17 cellular contexts compared by ENCODE assay signal in genomic region chr11:72724021-72724561, GRCh38. TPM values are rescaled to one million over a fixed set of nuclear protein-coding genes. Genes with fewer than 3 reads are reported as not detected.
DNase-seq lines count a peak whose midpoint lies in the region; ATAC-seq and TF ChIP-seq lines count a peak whose summit lies in the region.
"Had no signal": no experiment of that assay in that cellular context is flagged by ENCODE, and none has a peak within 500 bp of the region (broad histone marks: within the 10 kb centered on the region; RNA-seq: fewer than 3 reads in every experiment).

No MANE protein-coding gene starts in this region.

- H3K4me3 Mint-ChIP-seq in activated naive CD4-positive, alpha-beta T cell treated with anti-CD3 and anti-CD28 coated beads for 36 hours, result no peak overlapping the region

- no peak overlapping the region for H2BK120ac ChIP-seq in neuronal stem cell (ENCODE audit: low read depth, low read length)

- POLR2A ChIA-PET in RWPE1 (lab: Yijun Ruan, JAX; ENCODE audit: low non-redundant PET), result no interaction called here
- POLR2A ChIA-PET in SK-N-SH (lab: Yijun Ruan, JAX), result no interaction called here

- no peak overlapping the region for H3K4ac ChIP-seq in neuronal stem cell (ENCODE audit: low read length)

- TF ChIP-seq CTCF in RWPE1 (conservative IDR thresholded peaks at IDR 0.05; ENCODE audit: low read depth) (no peak), dorsolateral prefrontal cortex (IDR thresholded peaks at IDR 0.05 in 54 of 56, conservative IDR thresholded peaks at IDR 0.05 in 2 of 56; ENCODE audit: low read depth in 1 of 56, partially characterized antibody in 56 of 56) (no peak), SK-N-SH (IDR thresholded peaks at IDR 0.05) (no peak)

- no peak overlapping the region for H3K14ac ChIP-seq in neuronal stem cell (ENCODE audit: low read length)

- H2AFZ ChIP-seq in neuronal stem cell (ENCODE audit: low read length) (no peak overlapping the region), SK-N-SH (ENCODE audit: low read depth) (no peak overlapping the region)

- intact Hi-C loops in activated naive CD4-positive, alpha-beta T cell treated with anti-CD3 and anti-CD28 coated beads for 36 hours (cut with micrococcal nuclease), result loop anchor here (5.0 to 10.0 kb wide), 2 partner anchors 421 to 518 kb away; partner anchors contain the start of gene FCHSD2
- intact Hi-C loops in dorsolateral prefrontal cortex (cut with DNase I), result loop anchor here (2.0 to 10.0 kb wide), 4 partner anchors 91 to 563 kb away; partner anchors contain the start of gene ATG16L2 (in 1 of the 2)

- peak overlapping the region; percentile 72 for H2BK5ac ChIP-seq in neuronal stem cell (ENCODE audit: low read length)

- H3K9me3 ChIP-seq in neuronal stem cell (replicated peaks in 1 of 2; ENCODE audit: control insufficient read depth in 2 of 2, insufficient read depth in 1 of 2, low read depth in 1 of 2, low read length in 2 of 2) (no peaks in the 10 kb centered on the region), SK-N-SH (no peaks in the 10 kb centered on the region)
- H3K9me3 ChIP-seq: adrenal gland, Peyer's patch, upper lobe of left lung had no signal

- H3K27me3 Mint-ChIP-seq in activated naive CD4-positive, alpha-beta T cell treated with anti-CD3 and anti-CD28 coated beads for 36 hours (ENCODE audit: low read depth), result no peaks in the 10 kb centered on the region

- H2BK12ac ChIP-seq in neuronal stem cell (ENCODE audit: low read length), result no peak overlapping the region

- CTCF ChIA-PET in activated naive CD4-positive, alpha-beta T cell treated with anti-CD3 and anti-CD28 coated beads for 36 hours (lab: Charles Lee), result interaction anchor here (1.0 to 11.6 kb wide), 5 partner anchors 10 to 455 kb away, joined by 3 to 161 read pairs (median 5); partner anchors contain the start of gene STARD10
- CTCF ChIA-PET in RWPE1 (lab: Yijun Ruan, JAX), result interaction anchor here (0.7 to 1.9 kb wide), 4 partner anchors 58 to 461 kb away, joined by 3 to 9 read pairs (median 4); no protein-coding TSS in a partner anchor
- CTCF ChIA-PET in SK-N-SH (lab: Yijun Ruan, JAX), result interaction anchor here (1.1 to 18.2 kb wide), 10 partner anchors 10 to 90 kb away, joined by 3 to 198 read pairs (median 17); partner anchors contain the start of genes ATG16L2 and STARD10

- H3K9ac ChIP-seq in neuronal stem cell (ENCODE audit: low read depth, low read length, poor library complexity), result no peak overlapping the region
- H3K9ac ChIP-seq in SK-N-SH, result no peak overlapping the region

- peaks cover 52% of the 10 kb centered on the region for H3K79me2 ChIP-seq in SK-N-SH (ENCODE audit: insufficient read depth)

- no peak overlapping the region for H3K23ac ChIP-seq in neuronal stem cell (ENCODE audit: low read depth, low read length, poor library complexity)

- H3K9me2 ChIP-seq in SK-N-SH, result no peaks in the 10 kb centered on the region

- TF ChIP-seq EP300 in SK-N-SH (IDR thresholded peaks at IDR 0.05; ENCODE audit: borderline replicate concordance in 1 of 2, low read depth in 1 of 2, low read length in 1 of 2), result no peak

- H3K4me1 Mint-ChIP-seq in activated naive CD4-positive, alpha-beta T cell treated with anti-CD3 and anti-CD28 coated beads for 36 hours (ENCODE audit: low read depth), result peaks cover 37% of the 10 kb centered on the region

- peaks cover 4% of the 10 kb centered on the region; the same call in 1 of the 2 replicates for H4K20me1 ChIP-seq in SK-N-SH (ENCODE audit: insufficient read depth)

- TF ChIP-seq RAD21 in SK-N-SH (IDR thresholded peaks at IDR 0.05; ENCODE audit: low read length), result no peak

- H2AK5ac ChIP-seq in neuronal stem cell (ENCODE audit: low read depth, low read length), result no peak overlapping the region

- no peaks in the 10 kb centered on the region for H3K36me3 ChIP-seq in neuronal stem cell (replicated peaks in 1 of 2; ENCODE audit: control insufficient read depth in 2 of 2, insufficient read depth in 2 of 2, low read length in 2 of 2)
- H3K36me3 ChIP-seq in SK-N-SH (replicated peaks in 1 of 2; ENCODE audit: control insufficient read depth in 1 of 2, insufficient read depth in 2 of 2, low read length in 1 of 2), result no peaks in the 10 kb centered on the region
- H3K36me3 ChIP-seq: Peyer's patch had no signal

- no peak overlapping the region for H3K18ac ChIP-seq in neuronal stem cell (ENCODE audit: low read length)

- H3F3A ChIP-seq in SK-N-SH (replicated peaks; ENCODE audit: insufficient read depth), result peaks cover 2% of the 10 kb centered on the region

- H3K4me3 ChIP-seq in dorsolateral prefrontal cortex (no peak overlapping the region), neuronal stem cell (ENCODE audit: low read length in 2 of 2) (no peak overlapping the region), SK-N-SH (ENCODE audit: low read depth in 2 of 2, low read length in 1 of 2) (no peak overlapping the region)
- H3K4me3 ChIP-seq: adrenal gland, Peyer's patch, upper lobe of left lung had no signal

- H3K4me1 ChIP-seq in neuronal stem cell (ENCODE audit: control insufficient read depth in 2 of 2, insufficient read depth in 1 of 2, low read depth in 1 of 2, low read length in 2 of 2) (peaks cover 4 to 20% of the 10 kb centered on the region in 2 donors), SK-N-SH (ENCODE audit: control insufficient read depth in 1 of 2, insufficient read depth in 2 of 2, low read depth in 1 of 2, low read length in 1 of 2) (peaks cover 13 to 37% of the 10 kb centered on the region in 2 experiments)

- H3K36me3 Mint-ChIP-seq in activated naive CD4-positive, alpha-beta T cell treated with anti-CD3 and anti-CD28 coated beads for 36 hours (ENCODE audit: low read depth), result peaks cover 3% of the 10 kb centered on the region

- peak overlapping the region; percentile 95 for H3K27ac Mint-ChIP-seq in activated naive CD4-positive, alpha-beta T cell treated with anti-CD3 and anti-CD28 coated beads for 36 hours

- no peak for DNase-seq in activated naive CD4-positive, alpha-beta T cell treated with anti-CD3 and anti-CD28 coated beads for 36 hours
- no peak for DNase-seq in activated naive CD4-positive, alpha-beta T cell treated with anti-CD3 and anti-CD28 coated beads, Interleukin-2, amount 50 U/mL, for 16 hours
- DNase-seq in RWPE1 (ENCODE audit: low spot score), result no peak
- no peak for DNase-seq in dorsolateral prefrontal cortex
- no peak for DNase-seq in neuronal stem cell (ENCODE audit: low spot score)
- DNase-seq in SK-N-SH, result no peak
- DNase-seq: activated CD4-positive, alpha-beta T cell treated with anti-CD3 and anti-CD28 coated beads, Interleukin-2, amount 50 U/mL, for 48 hours; DMS53; midbrain; NCI-H1417 treated with DMSO at 0.1 percent for 48 hours; NCI-H510A treated with DMSO at 0.1 percent for 48 hours; stimulated activated CD8-positive, alpha-beta memory T cell treated with anti-CD3 and anti-CD28 coated beads, Interleukin-4, amount 100 ng/mL, for 48 hours had no signal

- H3K4me2 ChIP-seq in neuronal stem cell (ENCODE audit: insufficient read depth, low read length, poor library complexity, severe bottlenecking) (no peak overlapping the region), SK-N-SH (no peak overlapping the region)

- H4K91ac ChIP-seq in neuronal stem cell (ENCODE audit: low read depth, low read length, poor library complexity), result no peak overlapping the region

- H4K8ac ChIP-seq in neuronal stem cell (ENCODE audit: low read depth, low read length), result no peak overlapping the region

- no peaks in the 10 kb centered on the region for H3K79me1 ChIP-seq in neuronal stem cell (ENCODE audit: low read depth, low read length)

- no CpG with 5 or more reads among the region's 5 CpGs for WGBS in neuronal stem cell (ENCODE audit: extremely low coverage in 2 of 2, insufficient read length in 2 of 2, insufficient replicate concordance in 1 of 2), 2 donors
- WGBS in SK-N-SH (ENCODE audit: low lambda C conversion rate), result 95% methylated on average over 3 of the region's 5 CpGs

- H3K9me3 Mint-ChIP-seq in activated naive CD4-positive, alpha-beta T cell treated with anti-CD3 and anti-CD28 coated beads for 36 hours, result no peaks in the 10 kb centered on the region

- H3K27me3 ChIP-seq in dorsolateral prefrontal cortex, result no peaks in the 10 kb centered on the region
- H3K27me3 ChIP-seq in neuronal stem cell (ENCODE audit: control insufficient read depth in 3 of 3, insufficient read depth in 3 of 3, low read depth in 1 of 3, low read length in 3 of 3), result no peaks in the 10 kb centered on the region
- H3K27me3 ChIP-seq in SK-N-SH (ENCODE audit: insufficient read depth), result no peaks in the 10 kb centered on the region
- H3K27me3 ChIP-seq: adrenal gland, Peyer's patch, upper lobe of left lung had no signal

- ATAC-seq in GM21619 (IDR thresholded peaks at IDR 0.05; ENCODE audit: unreplicated experiment) (no peak), HG03045 (IDR thresholded peaks at IDR 0.05; ENCODE audit: unreplicated experiment) (no peak)

- no peak overlapping the region for H2BK15ac ChIP-seq in neuronal stem cell (ENCODE audit: low read length)

- H3K27ac ChIP-seq in RWPE1, result peak overlapping the region; percentile 97
- H3K27ac ChIP-seq in dorsolateral prefrontal cortex, result peak overlapping the region in 44 of 59 donors; percentile 18 to 90 (median 81)
- no peak overlapping the region for H3K27ac ChIP-seq in neuronal stem cell (replicated peaks; ENCODE audit: low read length)
- H3K27ac ChIP-seq in SK-N-SH (ENCODE audit: low read depth in 2 of 2, low read length in 1 of 2), result peak overlapping the region in 1 of 2 experiments; percentile 13; a peak in 1 of 4 replicates

TF ChIP-seq in SK-N-SH, 30 proteins besides CTCF, POLR2A, EP300 and RAD21 (continues in another document):
- no peak for TF ChIP-seq TCF12 (IDR thresholded peaks at IDR 0.05)
- TF ChIP-seq GABPA (IDR thresholded peaks at IDR 0.05; ENCODE audit: low read depth), result no peak

RNA-seq across cellular contexts. Expression of gene ARAP1, which starts 28.1 kb away (rescaled TPM):
- 10 to 100 TPM; 64.7 to 70.1 TPM for total RNA-seq in activated naive CD4-positive, alpha-beta T cell treated with anti-CD3 and anti-CD28 coated beads for 36 hours
- total RNA-seq in dorsolateral prefrontal cortex, result 100 to 1,000 TPM in 8 of 120 experiments, 10 to 100 TPM in 112; 42.2 to 126 (median 68.6) TPM
- polyA plus RNA-seq in neuronal stem cell (2013, experiment 1 of 2), result 15.2 TPM
- 15.9 TPM for polyA plus RNA-seq in neuronal stem cell (2013, experiment 2 of 2)
- 43.4 and 56.6 TPM in 2 replicates for polyA plus RNA-seq in SK-N-SH (2012; rRNA removed)
- 21.6 and 37.3 TPM in 2 replicates for polyA plus RNA-seq in SK-N-SH (2012; cell fraction: cytosol; rRNA removed)
- 118 and 136 TPM in 2 replicates for polyA plus RNA-seq in SK-N-SH (2012; cell fraction: nucleus; rRNA removed)

RNA-seq across cellular contexts. Expression of gene PDE2A, which starts 49.9 kb away (rescaled TPM):
- 1 to 10 TPM in 1 of 2 experiments, under 1 TPM in 1; 0.69 to 1.1 TPM for total RNA-seq in activated naive CD4-positive, alpha-beta T cell treated with anti-CD3 and anti-CD28 coated beads for 36 hours
- 100 to 1,000 TPM in 119 of 120 experiments, 10 to 100 TPM in 1; 92.8 to 412 (median 240) TPM for total RNA-seq in dorsolateral prefrontal cortex
- 1.7 TPM for polyA plus RNA-seq in neuronal stem cell (2013, experiment 1 of 2)
- polyA plus RNA-seq in neuronal stem cell (2013, experiment 2 of 2), result 1.7 TPM
- 0.32 and 0.43 TPM in 2 replicates for polyA plus RNA-seq in SK-N-SH (2012; rRNA removed)
- 0.15 and 0.60 TPM in 2 replicates for polyA plus RNA-seq in SK-N-SH (2012; cell fraction: cytosol; rRNA removed)
- 0.85 and 1.0 TPM in 2 replicates for polyA plus RNA-seq in SK-N-SH (2012; cell fraction: nucleus; rRNA removed)

Comparison
In these comparisons a context has a peak if more than half of its experiments do, and no peak if none do; other contexts are left out.
1. RNA of gene PDE2A, which starts 49.9 kb away (total RNA-seq): 92.8 to 412 TPM in dorsolateral prefrontal cortex; 0.69 to 1.1 TPM in activated naive CD4-positive, alpha-beta T cell treated with anti-CD3 and anti-CD28 coated beads for 36 hours; every median in the first group is over 10 times any median in the second.